In the genomic region with DNA sequence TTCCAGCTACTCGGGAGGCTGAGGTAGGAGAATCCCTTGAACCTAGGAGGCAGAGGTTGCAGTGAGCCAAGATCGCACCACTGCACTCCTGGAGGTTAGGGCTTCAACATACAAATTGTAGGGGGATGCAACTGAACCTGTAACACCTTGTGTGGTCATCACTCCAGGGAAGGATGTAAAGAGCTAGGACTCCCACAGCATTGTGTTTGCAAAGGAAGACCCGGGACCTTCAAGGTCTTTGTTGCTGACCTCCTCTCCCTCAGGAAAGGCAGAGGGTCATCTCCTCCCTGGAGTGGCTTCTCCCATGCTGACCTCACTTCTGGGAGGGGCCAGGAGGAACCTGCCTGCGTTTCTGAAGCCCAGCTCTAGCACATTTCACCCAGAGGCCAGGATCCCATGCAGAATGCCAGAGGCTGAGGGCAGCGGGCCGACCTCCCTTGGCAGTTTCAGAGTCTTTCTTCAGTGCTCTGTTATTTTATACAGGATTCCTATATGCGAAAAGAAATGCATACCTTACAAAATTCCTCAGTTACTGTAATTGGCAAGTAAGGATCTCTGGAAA, we compare ENCODE assay signal across 19 cellular contexts.
"Had no signal": no experiment of that assay in that cellular context is flagged by ENCODE, and none has a peak within 500 bp of the region (broad histone marks: within the 10 kb centered on the region; RNA-seq: fewer than 3 reads in every experiment).

No MANE protein-coding gene starts in this region.

- H3K4me3 Mint-ChIP-seq: activated CD4-positive, alpha-beta memory T cell treated with anti-CD3 and anti-CD28 coated beads for 36 hours; memory B cell; neural crest cell; T-helper 17 cell had no signal

- H3K27me3 ChIP-seq: breast epithelium, heart left ventricle, upper lobe of right lung had no signal

- H3K9me3 Mint-ChIP-seq: activated CD4-positive, alpha-beta memory T cell treated with anti-CD3 and anti-CD28 coated beads for 36 hours; activated naive CD4-positive, alpha-beta T cell treated with anti-CD3 and anti-CD28 coated beads, Interleukin-2, amount 50 U/mL, for 72 hours; neural crest cell had no signal

- H3K27ac ChIP-seq: breast epithelium, coronary artery, heart left ventricle, spleen, thoracic aorta, upper lobe of right lung had no signal

- H3K36me3 ChIP-seq: breast epithelium, heart left ventricle, spleen, thoracic aorta, upper lobe of right lung had no signal

- H3K4me1 Mint-ChIP-seq: memory B cell, neural crest cell had no signal

- H3K9me3 ChIP-seq: breast epithelium, heart left ventricle, mucosa of descending colon, spleen, thoracic aorta, upper lobe of right lung had no signal

- H3K36me3 Mint-ChIP-seq: activated CD4-positive, alpha-beta memory T cell treated with anti-CD3 and anti-CD28 coated beads for 36 hours; activated naive CD4-positive, alpha-beta T cell treated with anti-CD3 and anti-CD28 coated beads, Interleukin-2, amount 50 U/mL, for 72 hours had no signal

- H3K27ac Mint-ChIP-seq: activated CD4-positive, alpha-beta memory T cell treated with anti-CD3 and anti-CD28 coated beads for 36 hours; activated naive CD4-positive, alpha-beta T cell treated with anti-CD3 and anti-CD28 coated beads, Interleukin-2, amount 50 U/mL, for 72 hours; memory B cell; T-helper 17 cell had no signal

- H3K4me3 ChIP-seq: breast epithelium, coronary artery, heart left ventricle, mucosa of descending colon, spleen, thoracic aorta, upper lobe of right lung had no signal

- ATAC-seq: activated naive CD4-positive, alpha-beta T cell treated with anti-CD3 and anti-CD28 coated beads, Interleukin-2, amount 50 U/mL, for 72 hours; heart left ventricle; left cardiac atrium; mucosa of descending colon; T-helper 17 cell; upper lobe of right lung had no signal

- DNase-seq: activated CD4-positive, alpha-beta memory T cell treated with anti-CD3 and anti-CD28 coated beads for 36 hours; activated CD4-positive, alpha-beta T cell treated with anti-CD3 and anti-CD28 coated beads for 48 hours; activated gamma-delta T cell treated with Interleukin-2 at 50 U/mL for 16 hours; left cardiac atrium; mucosa of descending colon; occipital lobe; spleen; stimulated activated CD4-positive, alpha-beta T cell treated with anti-CD3 and anti-CD28 coated beads, Interleukin-4, amount 100 ng/mL, for 1 hour; stimulated activated naive CD4-positive, alpha-beta T cell; SW 1271; T-helper 17 cell; upper lobe of right lung had no signal
